In the genomic region with DNA sequence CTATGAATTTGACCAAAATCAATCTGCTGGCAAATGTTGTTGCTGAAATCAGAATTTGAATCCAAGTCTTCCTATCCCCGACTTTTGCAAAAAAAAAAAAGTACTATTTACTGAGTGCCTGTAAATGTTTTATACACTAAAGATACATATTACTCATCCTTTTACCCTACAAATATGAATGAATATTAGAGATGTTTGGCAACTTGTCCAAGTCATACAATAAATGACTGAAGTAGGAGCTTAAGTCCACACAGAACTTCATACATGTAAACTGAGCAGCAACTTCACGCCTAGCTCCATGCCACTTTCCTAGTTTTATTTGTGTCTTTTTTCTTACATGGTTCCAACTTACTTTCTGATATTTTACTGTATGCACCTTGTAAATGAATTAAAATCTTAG, we compare ENCODE assay signal across 1 cellular context.
TF ChIP-seq lines count a peak whose summit lies in the region.

No MANE protein-coding gene starts in this region.

TF ChIP-seq in K562, 482 proteins besides CTCF, POLR2A, EP300 and RAD21 (continued from another document):
- TF ChIP-seq, protein P1, sequence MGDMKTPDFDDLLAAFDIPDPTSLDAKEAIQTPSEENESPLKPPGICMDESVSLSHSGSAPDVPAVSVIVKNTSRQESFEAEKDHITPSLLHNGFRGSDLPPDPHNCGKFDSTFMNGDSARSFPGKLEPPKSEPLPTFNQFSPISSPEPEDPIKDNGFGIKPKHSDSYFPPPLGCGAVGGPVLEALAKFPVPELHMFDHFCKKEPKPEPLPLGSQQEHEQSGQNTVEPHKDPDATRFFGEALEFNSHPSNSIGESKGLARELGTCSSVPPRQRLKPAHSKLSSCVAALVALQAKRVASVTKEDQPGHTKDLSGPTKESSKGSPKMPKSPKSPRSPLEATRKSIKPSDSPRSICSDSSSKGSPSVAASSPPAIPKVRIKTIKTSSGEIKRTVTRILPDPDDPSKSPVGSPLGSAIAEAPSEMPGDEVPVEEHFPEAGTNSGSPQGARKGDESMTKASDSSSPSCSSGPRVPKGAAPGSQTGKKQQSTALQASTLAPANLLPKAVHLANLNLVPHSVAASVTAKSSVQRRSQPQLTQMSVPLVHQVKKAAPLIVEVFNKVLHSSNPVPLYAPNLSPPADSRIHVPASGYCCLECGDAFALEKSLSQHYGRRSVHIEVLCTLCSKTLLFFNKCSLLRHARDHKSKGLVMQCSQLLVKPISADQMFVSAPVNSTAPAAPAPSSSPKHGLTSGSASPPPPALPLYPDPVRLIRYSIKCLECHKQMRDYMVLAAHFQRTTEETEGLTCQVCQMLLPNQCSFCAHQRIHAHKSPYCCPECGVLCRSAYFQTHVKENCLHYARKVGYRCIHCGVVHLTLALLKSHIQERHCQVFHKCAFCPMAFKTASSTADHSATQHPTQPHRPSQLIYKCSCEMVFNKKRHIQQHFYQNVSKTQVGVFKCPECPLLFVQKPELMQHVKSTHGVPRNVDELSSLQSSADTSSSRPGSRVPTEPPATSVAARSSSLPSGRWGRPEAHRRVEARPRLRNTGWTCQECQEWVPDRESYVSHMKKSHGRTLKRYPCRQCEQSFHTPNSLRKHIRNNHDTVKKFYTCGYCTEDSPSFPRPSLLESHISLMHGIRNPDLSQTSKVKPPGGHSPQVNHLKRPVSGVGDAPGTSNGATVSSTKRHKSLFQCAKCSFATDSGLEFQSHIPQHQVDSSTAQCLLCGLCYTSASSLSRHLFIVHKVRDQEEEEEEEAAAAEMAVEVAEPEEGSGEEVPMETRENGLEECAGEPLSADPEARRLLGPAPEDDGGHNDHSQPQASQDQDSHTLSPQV (IDR thresholded peaks at IDR 0.05) = no peak
- no peak for TF ChIP-seq GATAD2A (IDR thresholded peaks at IDR 0.05)
